ENCODE assay signal across 10 cellular contexts in the genomic region with DNA sequence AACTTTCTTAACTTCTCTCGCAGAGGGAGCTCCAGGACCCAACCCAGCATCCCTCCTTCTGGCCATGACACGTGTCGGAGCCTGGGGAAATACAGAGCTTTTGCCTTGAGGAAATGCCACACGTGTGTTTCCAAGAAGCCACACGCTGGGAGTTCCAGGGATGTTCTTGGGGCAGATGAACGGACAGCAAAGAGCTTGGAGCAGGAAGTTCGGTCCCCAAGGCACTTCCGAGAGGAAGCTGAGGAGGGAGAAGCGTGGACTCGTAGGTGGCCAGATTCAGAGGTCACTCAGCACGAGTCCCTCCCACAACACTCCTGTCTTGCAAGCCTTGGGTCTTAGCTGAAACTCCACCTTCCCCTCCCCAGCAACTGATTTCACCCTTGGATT. TPM values are rescaled to one million over a fixed set of nuclear protein-coding genes. Genes with fewer than 3 reads are reported as not detected.
DNase-seq lines count a peak whose midpoint lies in the region; ATAC-seq and TF ChIP-seq lines count a peak whose summit lies in the region.
"Had no signal": no experiment of that assay in that cellular context is flagged by ENCODE, and none has a peak within 500 bp of the region (broad histone marks: within the 10 kb centered on the region; RNA-seq: fewer than 3 reads in every experiment).

No MANE protein-coding gene starts in this region.

- H3K27me3 ChIP-seq in BLaER1 treated with 17β-estradiol and CSF1 and Interleukin-3, amounts not matched to agents 10 nM and 100 nM: no peaks in the 10 kb centered on the region
- no peaks in the 10 kb centered on the region for H3K27me3 ChIP-seq in PC-3 (ENCODE audit: low read length)
- H3K27me3 ChIP-seq in heart left ventricle: no peaks in the 10 kb centered on the region
- peaks cover 78% of the 10 kb centered on the region for H3K27me3 ChIP-seq in A673 (replicated peaks; ENCODE audit: insufficient read depth, low read depth, low read length, poor library complexity)
- H3K27me3 ChIP-seq: esophagus squamous epithelium had no signal

- BruUV-seq in PC-3 (replicated peaks; lab: Mats Ljungman, UMichigan): no TSS peak
- BruUV-seq in A673 (replicated peaks; lab: Mats Ljungman, UMichigan): no TSS peak

- H2AFZ ChIP-seq in PC-3 (ENCODE audit: low read length): no peak overlapping the region

- intact Hi-C loops in PC-3 (cut with micrococcal nuclease): no loop called here
- intact Hi-C loops in heart left ventricle (cut with DNase I): loop anchor here in 5 of 10 donors (5.0 to 10.0 kb wide), 4 partner anchors 60 to 147 kb away; no protein-coding TSS in a partner anchor
- intact Hi-C loops in A673 (cut with micrococcal nuclease; ENCODE audit: unreplicated experiment): no loop called here

- ATAC-seq in PC-3 (no peak), heart left ventricle (peak in 3 of 4 donors; percentile 19 to 71 (median 69))

- H3K9me2 ChIP-seq in PC-3 (replicated peaks; ENCODE audit: low read length): no peaks in the 10 kb centered on the region

- peaks cover 34% of the 10 kb centered on the region for H3K4me1 Mint-ChIP-seq in osteocyte (ENCODE audit: unreplicated experiment)

- POLR2A ChIA-PET in PC-3 (lab: Charles Lee; ENCODE audit: unreplicated experiment) (no interaction called here), A673 (lab: Charles Lee; ENCODE audit: low non-redundant PET) (no interaction called here)

- no peaks in the 10 kb centered on the region for H3K36me3 ChIP-seq in BLaER1 treated with 17β-estradiol and CSF1 and Interleukin-3, amounts not matched to agents 10 nM and 100 nM
- H3K36me3 ChIP-seq in PC-3 (ENCODE audit: low read depth, low read length) (no peaks in the 10 kb centered on the region), heart left ventricle (no peaks in the 10 kb centered on the region), A673 (ENCODE audit: insufficient read depth, low read length, poor library complexity, severe bottlenecking) (no peaks in the 10 kb centered on the region)
- H3K36me3 ChIP-seq: esophagus squamous epithelium had no signal

- peak overlapping the region in 7 of 11 experiments; percentile 26 to 79 (median 73); a peak in 14 of 22 replicates for H3K27ac ChIP-seq in BLaER1 treated with 17β-estradiol and CSF1 and Interleukin-3, amounts not matched to agents 10 nM and 100 nM
- H3K27ac ChIP-seq in PC-3 (ENCODE audit: low read length): peak overlapping the region; percentile 38; the same call in 1 of the 2 replicates
- H3K27ac ChIP-seq in heart left ventricle: peak overlapping the region in 9 of 12 donors; percentile 4 to 71 (median 53)
- no peak overlapping the region for H3K27ac ChIP-seq in A673 (ENCODE audit: low read depth, low read length, poor library complexity, severe bottlenecking)

- 48 to 69% (median 54%) methylated on average over 10 to 11 of the region's 11 CpGs for WGBS in heart left ventricle, 4 donors

- H4K20me1 ChIP-seq in BLaER1 treated with 17β-estradiol and CSF1 and Interleukin-3, amounts not matched to agents 10 nM and 100 nM: no peaks in the 10 kb centered on the region
- H4K20me1 ChIP-seq in PC-3 (ENCODE audit: low read length): no peaks in the 10 kb centered on the region

- in situ Hi-C loops in GM13976 (cut with MboI; ENCODE audit: low sequenced_read_pairs, unreplicated experiment): loop anchor here (10.0 kb wide), 1 partner anchor 97 kb away; no protein-coding TSS in a partner anchor

- TF ChIP-seq CTCF in PC-3 (conservative IDR thresholded peaks at IDR 0.05; ENCODE audit: low read depth, low read length): no peak
- no peak for TF ChIP-seq CTCF in heart left ventricle (IDR thresholded peaks at IDR 0.05)
- no peak for TF ChIP-seq CTCF in osteocyte (IDR thresholded peaks at IDR 0.05)
- no peak for TF ChIP-seq CTCF in A673 (conservative IDR thresholded peaks at IDR 0.05; ENCODE audit: low read depth, low read length)
- TF ChIP-seq CTCF in GM13976 (IDR thresholded peaks at IDR 0.05; ENCODE audit: borderline replicate concordance, control extremely low read depth, extremely low read depth, insufficient read depth, missing control alignments): no peak

- DNase-seq in PC-3 (no peak), heart left ventricle (peak in 4 of 5 donors; percentile 48 to 72 (median 66)), osteocyte (ENCODE audit: extremely low spot score, unreplicated experiment) (no peak), A673 (ENCODE audit: low spot score) (no peak), OCI-M1 (lab: John Stamatoyannopoulos, UW) (no peak), epidermal melanocyte (ENCODE audit: insufficient read length, low spot score) (no peak), GM13976 (ENCODE audit: low spot score) (no peak)
- DNase-seq: esophagus squamous epithelium, NCI-H345 had no signal

- H3K27ac Mint-ChIP-seq in osteocyte (ENCODE audit: unreplicated experiment): peak overlapping the region; percentile 70

- no peaks in the 10 kb centered on the region for H3K9me3 ChIP-seq in BLaER1 treated with 17β-estradiol and CSF1 and Interleukin-3, amounts not matched to agents 10 nM and 100 nM (replicated peaks in 1 of 11)
- H3K9me3 ChIP-seq in PC-3 (ENCODE audit: low read length) (no peaks in the 10 kb centered on the region), heart left ventricle (no peaks in the 10 kb centered on the region), A673 (ENCODE audit: low read depth, low read length, poor library complexity, severe bottlenecking) (no peaks in the 10 kb centered on the region)
- H3K9me3 ChIP-seq: esophagus squamous epithelium had no signal

- no peaks in the 10 kb centered on the region for H3F3A ChIP-seq in PC-3 (ENCODE audit: low read length, unreplicated experiment)

- no peaks in the 10 kb centered on the region for H3K9me3 Mint-ChIP-seq in osteocyte (ENCODE audit: unreplicated experiment)

- H3K9ac ChIP-seq in BLaER1 treated with 17β-estradiol and CSF1 and Interleukin-3, amounts not matched to agents 10 nM and 100 nM: peak overlapping the region in 4 of 11 experiments; percentile 27 to 55 (median 35); a peak in 6 of 22 replicates
- no peak overlapping the region; the same call in 1 of the 2 replicates for H3K9ac ChIP-seq in PC-3 (ENCODE audit: low read length)

- H3K27me3 Mint-ChIP-seq in osteocyte (ENCODE audit: unreplicated experiment): no peaks in the 10 kb centered on the region

- H3K36me3 Mint-ChIP-seq in osteocyte (ENCODE audit: unreplicated experiment): no peaks in the 10 kb centered on the region

- H3K4me3 Mint-ChIP-seq in osteocyte (ENCODE audit: unreplicated experiment): no peak overlapping the region

- H3K4me3 ChIP-seq in BLaER1 treated with 17β-estradiol and CSF1 and Interleukin-3, amounts not matched to agents 10 nM and 100 nM: no peak overlapping the region
- H3K4me3 ChIP-seq in PC-3 (ENCODE audit: low read length): no peak overlapping the region
- H3K4me3 ChIP-seq in heart left ventricle: peak overlapping the region in 1 of 12 donors; percentile 24
- no peak overlapping the region for H3K4me3 ChIP-seq in A673 (ENCODE audit: low read depth, low read length, poor library complexity, severe bottlenecking)
- H3K4me3 ChIP-seq: esophagus squamous epithelium had no signal

- CTCF ChIA-PET in PC-3 (lab: Charles Lee) (no interaction called here), A673 (lab: Charles Lee) (no interaction called here)

- TF ChIP-seq POLR2A in heart left ventricle (IDR thresholded peaks at IDR 0.05): no peak

- H3K79me2 ChIP-seq in PC-3 (ENCODE audit: low read length): no peaks in the 10 kb centered on the region

- H3K4me2 ChIP-seq in BLaER1 treated with 17β-estradiol and CSF1 and Interleukin-3, amounts not matched to agents 10 nM and 100 nM: peak overlapping the region; percentile 0 to 88 (median 76); a peak in 20 of 22 replicates
- no peak overlapping the region for H3K4me2 ChIP-seq in PC-3 (ENCODE audit: low read length)

- H3K4me1 ChIP-seq in BLaER1 treated with 17β-estradiol and CSF1 and Interleukin-3, amounts not matched to agents 10 nM and 100 nM: peaks cover 51 to 100% (median 99%) of the 10 kb centered on the region in 10 experiments
- H3K4me1 ChIP-seq in PC-3 (ENCODE audit: insufficient read depth, low read length): peaks cover 4% of the 10 kb centered on the region; the same call in 1 of the 2 replicates
- peaks cover 0 to 58% (median 11%) of the 10 kb centered on the region in 12 donors for H3K4me1 ChIP-seq in heart left ventricle
- no peaks in the 10 kb centered on the region for H3K4me1 ChIP-seq in A673 (ENCODE audit: insufficient read depth, low read length, poor library complexity, severe bottlenecking)

RNA-seq across cellular contexts. Expression of gene ETS1, which starts 34.8 kb away (rescaled TPM):
- 52.0 and 59.5 TPM in 2 replicates for total RNA-seq in PC-3 (2014; rRNA removed)
- total RNA-seq in heart left ventricle: 100 to 1,000 TPM in 1 of 9 donors, 10 to 100 TPM in 8; 39.3 to 101 (median 45.9) TPM
- polyA plus RNA-seq in heart left ventricle: 10 to 100 TPM; 18.4 to 37.0 TPM
- 75.6 and 77.9 TPM in 2 replicates for total RNA-seq in osteocyte
- 3.7 and 4.1 TPM in 2 replicates for total RNA-seq in A673 (2021)

Comparison
In these comparisons a context has a peak if more than half of its experiments do, and no peak if none do; other contexts are left out.
1. DNase-seq: peak in heart left ventricle (4 of 5); none in PC-3 (single experiment), osteocyte (single experiment), A673 (single experiment), OCI-M1 (single experiment), epidermal melanocyte (single experiment) and GM13976 (single experiment).